ENCODE assay signal across 12 cellular contexts in genomic region chr5:142542906-142543305, GRCh38.
DNase-seq lines count a peak whose midpoint lies in the region; ATAC-seq and TF ChIP-seq lines count a peak whose summit lies in the region.
"Had no signal": no experiment of that assay in that cellular context is flagged by ENCODE, and none has a peak within 500 bp of the region (broad histone marks: within the 10 kb centered on the region; RNA-seq: fewer than 3 reads in every experiment).

No MANE protein-coding gene starts in this region.

- H3K4me3 ChIP-seq in adrenal gland (no peak overlapping the region), testis (no peak overlapping the region)

- H3K27ac ChIP-seq in adrenal gland = peak overlapping the region in 2 of 5 donors; percentile 57 to 79
- H3K27ac ChIP-seq in testis = peak overlapping the region in 1 of 2 donors; percentile 28

- no peaks in the 10 kb centered on the region for H3K9me3 ChIP-seq in adrenal gland (replicated peaks in 1 of 3)
- no peaks in the 10 kb centered on the region for H3K9me3 ChIP-seq in testis

- DNase-seq in AG20443 (ENCODE audit: low spot score) (peak; percentile 42), adrenal gland (peak in 1 of 7 donors; percentile 11), globus pallidus (ENCODE audit: low spot score) (peak; percentile 11), pons (ENCODE audit: low spot score) (peak; percentile 30), KBM-7 (no peak), testis (no peak)
- DNase-seq: H7; Kasumi-1; nucleus accumbens; stimulated activated CD4-positive, alpha-beta T cell treated with anti-CD3 and anti-CD28 coated beads, Interleukin-2, amount 100 ng/mL, for 48 hours had no signal

- H3K4me1 ChIP-seq in adrenal gland (replicated peaks in 1 of 2) (peaks cover 0 to 1% of the 10 kb centered on the region in 2 donors), testis (peaks cover 5% of the 10 kb centered on the region)

- intact Hi-C loops in adrenal gland (cut with DNase I) = loop anchor here (10.0 kb wide), 2 partner anchors 218 to 378 kb away; partner anchors contain the start of gene SPRY4 (in 2 of the 2)
- intact Hi-C loops in testis (cut with DNase I; ENCODE audit: low total_unique reads) = loop anchor here (10.0 kb wide), 1 partner anchor 388 kb away; no protein-coding TSS in a partner anchor

- TF ChIP-seq POLR2A in adrenal gland (IDR thresholded peaks at IDR 0.05) = no peak
- no peak for TF ChIP-seq POLR2A in testis (IDR thresholded peaks at IDR 0.05)

- H3K36me3 ChIP-seq in adrenal gland (replicated peaks in 1 of 2) (no peaks in the 10 kb centered on the region), testis (ENCODE audit: low read depth, missing control alignments) (no peaks in the 10 kb centered on the region)

- in situ Hi-C loops in KBM-7 (cut with MboI; ENCODE audit: low pct_unique_long_range_greater_than_20kb, low sequenced_read_pairs) = no loop called here

- ATAC-seq in GM21447 (IDR thresholded peaks at IDR 0.05; ENCODE audit: unreplicated experiment) = no peak
- ATAC-seq in HG03354 (IDR thresholded peaks at IDR 0.05; ENCODE audit: poor library complexity, severe bottlenecking, unreplicated experiment) = no peak

- TF ChIP-seq CTCF in adrenal gland (IDR thresholded peaks at IDR 0.05) (peak in 5 of 6 experiments; percentile 8 to 44 (median 28)), testis (IDR thresholded peaks at IDR 0.05) (peak in 1 of 3 experiments; percentile 41)

- WGBS in adrenal gland, 4 donors = 58 to 73% (median 59%) methylated on average over 3 of the region's 3 CpGs
- WGBS in testis, 2 donors = 23 to 46% methylated on average over 3 of the region's 3 CpGs

- no peaks in the 10 kb centered on the region for H3K27me3 ChIP-seq in adrenal gland
- H3K27me3 ChIP-seq in testis = no peaks in the 10 kb centered on the region

Comparison
In these comparisons a context has a peak if more than half of its experiments do, and no peak if none do; other contexts are left out.
1. DNase-seq: peak in AG20443 (single experiment), globus pallidus (single experiment) and pons (single experiment); none in KBM-7 (single experiment) and testis (single experiment).